In genomic region chr12:38906482-38907170, GRCh38 we compare ENCODE assay signal across 1 cellular context.
TF ChIP-seq lines count a peak whose summit lies in the region.

No MANE protein-coding gene starts in this region.

TF ChIP-seq in HCT116, 20 proteins besides CTCF, POLR2A, EP300 and RAD21 (continued from another document):
- TF ChIP-seq REST (IDR thresholded peaks at IDR 0.05; ENCODE audit: low read depth), result no peak
- TF ChIP-seq CEBPB (IDR thresholded peaks at IDR 0.05; ENCODE audit: low read depth), result no peak
- TF ChIP-seq POLR2AphosphoS5 (IDR thresholded peaks at IDR 0.05; ENCODE audit: low read depth, low read length), result peak; percentile 59
- TF ChIP-seq SIN3A (IDR thresholded peaks at IDR 0.05; ENCODE audit: low read depth), result peak; percentile 41; the same call in 1 of the 2 replicates
- TF ChIP-seq SP1 (IDR thresholded peaks at IDR 0.05; ENCODE audit: low read depth), result peak; percentile 27
- peak; percentile 62 for TF ChIP-seq MAX (IDR thresholded peaks at IDR 0.05)
- no peak for TF ChIP-seq ZNF274 (IDR thresholded peaks at IDR 0.05; ENCODE audit: low read depth, low read length)
